Comparison of ENCODE assay signal across 1 cellular context in the genomic region with DNA sequence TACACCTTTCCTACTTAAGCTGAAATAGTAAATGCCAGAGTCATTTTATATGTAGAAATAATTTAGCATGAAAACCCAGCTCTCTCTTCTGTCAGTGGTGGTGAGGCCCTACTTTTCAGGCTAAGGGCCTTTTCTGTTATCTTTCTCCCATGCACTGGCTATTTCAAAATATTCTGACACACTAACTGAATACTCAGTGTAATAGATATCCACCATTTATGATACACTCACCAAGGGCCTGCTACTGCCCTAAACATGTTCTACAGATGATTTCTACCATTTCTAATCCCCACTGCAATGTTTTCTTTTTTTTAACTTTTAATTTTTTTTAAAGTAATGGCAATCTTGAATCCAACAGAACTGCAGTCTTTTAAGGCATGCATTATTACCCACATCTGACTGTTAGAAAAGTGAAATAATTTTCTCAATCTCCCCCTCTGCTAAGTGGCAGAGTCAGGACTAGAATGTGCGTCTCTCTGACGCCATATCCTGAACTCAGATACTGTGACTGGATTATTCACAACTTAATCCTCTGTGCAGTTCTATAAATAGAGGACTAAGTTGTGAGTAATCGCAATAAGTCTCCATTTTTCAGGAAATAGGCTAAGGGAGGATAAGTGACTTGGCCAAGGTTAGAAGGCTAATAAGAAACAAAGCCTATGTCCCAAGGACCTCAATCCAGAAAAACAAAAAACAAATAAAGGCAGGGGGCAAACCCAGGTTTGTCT.
A peak's percentile ranks its signal among the peaks of the same experiment; 100 is the strongest.
TF ChIP-seq lines count a peak whose summit lies in the region.

No MANE protein-coding gene starts in this region.

TF ChIP-seq in SK-N-SH, 30 proteins besides CTCF, POLR2A, EP300 and RAD21 (continued from another document):
- TF ChIP-seq RCOR1 (IDR thresholded peaks at IDR 0.05; ENCODE audit: low read length) (no peak), YY1 (IDR thresholded peaks at IDR 0.05; ENCODE audit: low read depth) (peak; percentile 24; the same call in 1 of the 2 replicates), NFIC (IDR thresholded peaks at IDR 0.05; ENCODE audit: borderline replicate concordance) (no peak; the same call in 1 of the 2 replicates), TCF12 (IDR thresholded peaks at IDR 0.05) (peak; percentile 58), MEF2A (IDR thresholded peaks at IDR 0.05; ENCODE audit: borderline replicate concordance, low read depth) (peak; percentile 94), JUND (IDR thresholded peaks at IDR 0.05) (peak; percentile 75), TEAD4 (IDR thresholded peaks at IDR 0.05; ENCODE audit: borderline replicate concordance, insufficient read depth) (0 out of 2 replicates have a peak, but pooled peaks have one; percentile 9), FOSL2 (IDR thresholded peaks at IDR 0.05; ENCODE audit: borderline replicate concordance, low read depth) (peak; percentile 72), FOXJ3 (CRISPR knock-in tag; IDR thresholded peaks at IDR 0.05) (no peak), SMC3 (IDR thresholded peaks at IDR 0.05; ENCODE audit: low read depth, low read length) (no peak), GABPA (IDR thresholded peaks at IDR 0.05; ENCODE audit: low read depth) (no peak; the same call in 1 of the 2 replicates), POLR2AphosphoS5 (IDR thresholded peaks at IDR 0.05; ENCODE audit: low read depth, low read length) (no peak; the same call in 1 of the 2 replicates), EZH2phosphoT487 (IDR thresholded peaks at IDR 0.05; ENCODE audit: borderline replicate concordance, low read depth) (no peak), CHD2 (IDR thresholded peaks at IDR 0.05; ENCODE audit: low read length, partially characterized antibody) (no peak), MXI1 (IDR thresholded peaks at IDR 0.05; ENCODE audit: low read depth, low read length) (no peak), RFX5 (IDR thresholded peaks at IDR 0.05; ENCODE audit: low read length) (no peak), NRF1 (IDR thresholded peaks at IDR 0.05; ENCODE audit: low read depth, low read length) (no peak), SIN3A (IDR thresholded peaks at IDR 0.05; ENCODE audit: borderline replicate concordance, low read depth, low read length) (no peak)
- TF ChIP-seq, protein P1, sequence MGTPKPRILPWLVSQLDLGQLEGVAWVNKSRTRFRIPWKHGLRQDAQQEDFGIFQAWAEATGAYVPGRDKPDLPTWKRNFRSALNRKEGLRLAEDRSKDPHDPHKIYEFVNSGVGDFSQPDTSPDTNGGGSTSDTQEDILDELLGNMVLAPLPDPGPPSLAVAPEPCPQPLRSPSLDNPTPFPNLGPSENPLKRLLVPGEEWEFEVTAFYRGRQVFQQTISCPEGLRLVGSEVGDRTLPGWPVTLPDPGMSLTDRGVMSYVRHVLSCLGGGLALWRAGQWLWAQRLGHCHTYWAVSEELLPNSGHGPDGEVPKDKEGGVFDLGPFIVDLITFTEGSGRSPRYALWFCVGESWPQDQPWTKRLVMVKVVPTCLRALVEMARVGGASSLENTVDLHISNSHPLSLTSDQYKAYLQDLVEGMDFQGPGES (IDR thresholded peaks at IDR 0.05; ENCODE audit: low read depth, low read length), result no peak
- TF ChIP-seq, protein P2, sequence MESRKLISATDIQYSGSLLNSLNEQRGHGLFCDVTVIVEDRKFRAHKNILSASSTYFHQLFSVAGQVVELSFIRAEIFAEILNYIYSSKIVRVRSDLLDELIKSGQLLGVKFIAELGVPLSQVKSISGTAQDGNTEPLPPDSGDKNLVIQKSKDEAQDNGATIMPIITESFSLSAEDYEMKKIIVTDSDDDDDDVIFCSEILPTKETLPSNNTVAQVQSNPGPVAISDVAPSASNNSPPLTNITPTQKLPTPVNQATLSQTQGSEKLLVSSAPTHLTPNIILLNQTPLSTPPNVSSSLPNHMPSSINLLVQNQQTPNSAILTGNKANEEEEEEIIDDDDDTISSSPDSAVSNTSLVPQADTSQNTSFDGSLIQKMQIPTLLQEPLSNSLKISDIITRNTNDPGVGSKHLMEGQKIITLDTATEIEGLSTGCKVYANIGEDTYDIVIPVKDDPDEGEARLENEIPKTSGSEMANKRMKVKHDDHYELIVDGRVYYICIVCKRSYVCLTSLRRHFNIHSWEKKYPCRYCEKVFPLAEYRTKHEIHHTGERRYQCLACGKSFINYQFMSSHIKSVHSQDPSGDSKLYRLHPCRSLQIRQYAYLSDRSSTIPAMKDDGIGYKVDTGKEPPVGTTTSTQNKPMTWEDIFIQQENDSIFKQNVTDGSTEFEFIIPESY (IDR thresholded peaks at IDR 0.05; ENCODE audit: borderline replicate concordance, low read depth), result no peak
- TF ChIP-seq, protein P3, sequence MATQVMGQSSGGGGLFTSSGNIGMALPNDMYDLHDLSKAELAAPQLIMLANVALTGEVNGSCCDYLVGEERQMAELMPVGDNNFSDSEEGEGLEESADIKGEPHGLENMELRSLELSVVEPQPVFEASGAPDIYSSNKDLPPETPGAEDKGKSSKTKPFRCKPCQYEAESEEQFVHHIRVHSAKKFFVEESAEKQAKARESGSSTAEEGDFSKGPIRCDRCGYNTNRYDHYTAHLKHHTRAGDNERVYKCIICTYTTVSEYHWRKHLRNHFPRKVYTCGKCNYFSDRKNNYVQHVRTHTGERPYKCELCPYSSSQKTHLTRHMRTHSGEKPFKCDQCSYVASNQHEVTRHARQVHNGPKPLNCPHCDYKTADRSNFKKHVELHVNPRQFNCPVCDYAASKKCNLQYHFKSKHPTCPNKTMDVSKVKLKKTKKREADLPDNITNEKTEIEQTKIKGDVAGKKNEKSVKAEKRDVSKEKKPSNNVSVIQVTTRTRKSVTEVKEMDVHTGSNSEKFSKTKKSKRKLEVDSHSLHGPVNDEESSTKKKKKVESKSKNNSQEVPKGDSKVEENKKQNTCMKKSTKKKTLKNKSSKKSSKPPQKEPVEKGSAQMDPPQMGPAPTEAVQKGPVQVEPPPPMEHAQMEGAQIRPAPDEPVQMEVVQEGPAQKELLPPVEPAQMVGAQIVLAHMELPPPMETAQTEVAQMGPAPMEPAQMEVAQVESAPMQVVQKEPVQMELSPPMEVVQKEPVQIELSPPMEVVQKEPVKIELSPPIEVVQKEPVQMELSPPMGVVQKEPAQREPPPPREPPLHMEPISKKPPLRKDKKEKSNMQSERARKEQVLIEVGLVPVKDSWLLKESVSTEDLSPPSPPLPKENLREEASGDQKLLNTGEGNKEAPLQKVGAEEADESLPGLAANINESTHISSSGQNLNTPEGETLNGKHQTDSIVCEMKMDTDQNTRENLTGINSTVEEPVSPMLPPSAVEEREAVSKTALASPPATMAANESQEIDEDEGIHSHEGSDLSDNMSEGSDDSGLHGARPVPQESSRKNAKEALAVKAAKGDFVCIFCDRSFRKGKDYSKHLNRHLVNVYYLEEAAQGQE (IDR thresholded peaks at IDR 0.05; ENCODE audit: low read depth, low read length), result no peak
- TF ChIP-seq, protein P4, sequence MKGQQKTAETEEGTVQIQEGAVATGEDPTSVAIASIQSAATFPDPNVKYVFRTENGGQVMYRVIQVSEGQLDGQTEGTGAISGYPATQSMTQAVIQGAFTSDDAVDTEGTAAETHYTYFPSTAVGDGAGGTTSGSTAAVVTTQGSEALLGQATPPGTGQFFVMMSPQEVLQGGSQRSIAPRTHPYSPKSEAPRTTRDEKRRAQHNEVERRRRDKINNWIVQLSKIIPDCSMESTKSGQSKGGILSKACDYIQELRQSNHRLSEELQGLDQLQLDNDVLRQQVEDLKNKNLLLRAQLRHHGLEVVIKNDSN (IDR thresholded peaks at IDR 0.05; ENCODE audit: borderline replicate concordance, low read depth), result no peak
- TF ChIP-seq, protein P5, sequence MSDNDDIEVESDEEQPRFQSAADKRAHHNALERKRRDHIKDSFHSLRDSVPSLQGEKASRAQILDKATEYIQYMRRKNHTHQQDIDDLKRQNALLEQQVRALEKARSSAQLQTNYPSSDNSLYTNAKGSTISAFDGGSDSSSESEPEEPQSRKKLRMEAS (IDR thresholded peaks at IDR 0.05; ENCODE audit: low read depth), result no peak
- TF ChIP-seq, protein P6, sequence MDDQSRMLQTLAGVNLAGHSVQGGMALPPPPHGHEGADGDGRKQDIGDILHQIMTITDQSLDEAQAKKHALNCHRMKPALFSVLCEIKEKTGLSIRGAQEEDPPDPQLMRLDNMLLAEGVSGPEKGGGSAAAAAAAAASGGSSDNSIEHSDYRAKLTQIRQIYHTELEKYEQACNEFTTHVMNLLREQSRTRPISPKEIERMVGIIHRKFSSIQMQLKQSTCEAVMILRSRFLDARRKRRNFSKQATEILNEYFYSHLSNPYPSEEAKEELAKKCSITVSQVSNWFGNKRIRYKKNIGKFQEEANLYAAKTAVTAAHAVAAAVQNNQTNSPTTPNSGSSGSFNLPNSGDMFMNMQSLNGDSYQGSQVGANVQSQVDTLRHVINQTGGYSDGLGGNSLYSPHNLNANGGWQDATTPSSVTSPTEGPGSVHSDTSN (IDR thresholded peaks at IDR 0.05), result peak; percentile 57
- TF ChIP-seq, protein P7, sequence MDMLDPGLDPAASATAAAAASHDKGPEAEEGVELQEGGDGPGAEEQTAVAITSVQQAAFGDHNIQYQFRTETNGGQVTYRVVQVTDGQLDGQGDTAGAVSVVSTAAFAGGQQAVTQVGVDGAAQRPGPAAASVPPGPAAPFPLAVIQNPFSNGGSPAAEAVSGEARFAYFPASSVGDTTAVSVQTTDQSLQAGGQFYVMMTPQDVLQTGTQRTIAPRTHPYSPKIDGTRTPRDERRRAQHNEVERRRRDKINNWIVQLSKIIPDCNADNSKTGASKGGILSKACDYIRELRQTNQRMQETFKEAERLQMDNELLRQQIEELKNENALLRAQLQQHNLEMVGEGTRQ (IDR thresholded peaks at IDR 0.05; ENCODE audit: borderline replicate concordance, low read depth, low read length), result no peak
